ENCODE assay signal across 10 cellular contexts in genomic region chr20:64088586-64088985, GRCh38. TPM values are rescaled to one million over a fixed set of nuclear protein-coding genes. Genes with fewer than 3 reads are reported as not detected.
"Had no signal": no experiment of that assay in that cellular context is flagged by ENCODE, and none has a peak within 500 bp of the region (broad histone marks: within the 10 kb centered on the region; RNA-seq: fewer than 3 reads in every experiment).

No MANE protein-coding gene starts in this region.

RNA-seq across cellular contexts. Expression of gene LKAAEAR1, which starts 4.4 kb away (rescaled TPM):
- total RNA-seq: activated CD8-positive, alpha-beta memory T cell treated with anti-CD3 and anti-CD28 coated beads, Interleukin-2, amount 10 ng/mL, durations not matched to agents 7 days and 5 days; ascending aorta; MCF 10A; PC-9 had no signal

RNA-seq across cellular contexts. Expression of gene NPBWR2, which starts 18.8 kb away (rescaled TPM):
- total RNA-seq: activated B cell treated with CpG ODN at 0.5 μM for 24 hours; activated CD4-positive, alpha-beta T cell treated with anti-CD3 and anti-CD28 coated beads, Interleukin-2, amount 10 ng/mL, durations not matched to agents 24 days and 14 days; activated CD8-positive, alpha-beta memory T cell treated with anti-CD3 and anti-CD28 coated beads, Interleukin-2, amount 10 ng/mL, durations not matched to agents 7 days and 5 days; activated T-helper 1 cell treated with anti-CD3 and anti-CD28 coated beads, Interleukin-12 subunit alpha, Interleukin-12 subunit beta, Interleukin-2, Interleukin-4 antibody, amounts not matched to agents 30 ng/mL and 10 ng/mL and 1 ng/mL, durations not matched to agents 14 hours and 24 hours and 36 hours; ascending aorta; body of pancreas; cardiac muscle cell; MCF 10A; PC-9; T-cell had no signal
- polyA plus RNA-seq: cardiac muscle cell had no signal
